ENCODE assay signal across 8 cellular contexts in genomic region chr1:64895500-64895899, GRCh38.
A peak's percentile ranks its signal among the peaks of the same experiment; 100 is the strongest.
DNase-seq lines count a peak whose midpoint lies in the region; ATAC-seq and TF ChIP-seq lines count a peak whose summit lies in the region.
"Had no signal": no experiment of that assay in that cellular context is flagged by ENCODE, and none has a peak within 500 bp of the region (broad histone marks: within the 10 kb centered on the region; RNA-seq: fewer than 3 reads in every experiment).

No MANE protein-coding gene starts in this region.

- H3K27ac ChIP-seq in KMS-11 (peak overlapping the region; percentile 20; the same call in 1 of the 2 replicates), substantia nigra (ENCODE audit: low read depth, low read length, poor library complexity, severe bottlenecking) (no peak overlapping the region), colonic mucosa (no peak overlapping the region)

- peaks cover 91% of the 10 kb centered on the region for H3K4me1 ChIP-seq in KMS-11 (ENCODE audit: low read depth, poor library complexity, severe bottlenecking)
- peaks cover 9% of the 10 kb centered on the region for H3K4me1 ChIP-seq in colonic mucosa

- peaks cover 58% of the 10 kb centered on the region; the same call in 1 of the 2 replicates for H3K79me2 ChIP-seq in KMS-11 (ENCODE audit: insufficient read depth, low read depth)

- peaks cover 63 to 94% (median 92%) of the 10 kb centered on the region in 4 donors for H3K4me1 Mint-ChIP-seq in naive thymus-derived CD8-positive, alpha-beta T cell

- DNase-seq in naive thymus-derived CD8-positive, alpha-beta T cell: no peak
- no peak for DNase-seq in substantia nigra (lab: John Stamatoyannopoulos, UW)
- no peak for DNase-seq in sciatic nerve (ENCODE audit: low spot score)
- no peak for DNase-seq in colonic mucosa
- DNase-seq: T-cell had no signal

- no peaks in the 10 kb centered on the region for H3K9me3 ChIP-seq in colonic mucosa

- POLR2A ChIA-PET in naive thymus-derived CD8-positive, alpha-beta T cell (lab: Charles Lee): no interaction called here

- H3K4me3 ChIP-seq in KMS-11 (IDR thresholded peaks at IDR 0.05; ENCODE audit: insufficient read depth, low read depth, low read length): no peak overlapping the region
- no peak overlapping the region for H3K4me3 ChIP-seq in colonic mucosa

- H3K9ac ChIP-seq in KMS-11: no peak overlapping the region
- H3K9ac ChIP-seq in colonic mucosa (ENCODE audit: low read depth in 2 of 2, low read length in 2 of 2): no peak overlapping the region

- peak; percentile 80 for ATAC-seq in GM18868 (IDR thresholded peaks at IDR 0.05; ENCODE audit: unreplicated experiment)
- ATAC-seq in HG02588 (IDR thresholded peaks at IDR 0.05; ENCODE audit: unreplicated experiment): peak; percentile 65
- peak in 1 of 2 donors; percentile 24 for ATAC-seq in naive thymus-derived CD8-positive, alpha-beta T cell
- no peak for ATAC-seq in sciatic nerve

- H2AFZ ChIP-seq in KMS-11 (ENCODE audit: low read depth): no peak overlapping the region

- intact Hi-C loops in sciatic nerve (cut with DNase I): no loop called here
- intact Hi-C loops in colonic mucosa (cut with DNase I): no loop called here

- H3K27ac Mint-ChIP-seq in naive thymus-derived CD8-positive, alpha-beta T cell: peak overlapping the region in 4 of 10 donors; percentile 12 to 38 (median 26)

- H3K4me3 Mint-ChIP-seq in naive thymus-derived CD8-positive, alpha-beta T cell: peak overlapping the region in 9 of 10 donors; percentile 16 to 64 (median 38)

- H3K4me2 ChIP-seq in KMS-11: peak overlapping the region; percentile 90

- no peak for TF ChIP-seq CTCF in KMS-11 (conservative IDR thresholded peaks at IDR 0.05; ENCODE audit: low read depth, low read length)
- no peak for TF ChIP-seq CTCF in colonic mucosa (IDR thresholded peaks at IDR 0.05)

- H3K36me3 ChIP-seq in KMS-11 (ENCODE audit: insufficient read depth) (no peaks in the 10 kb centered on the region), colonic mucosa (no peaks in the 10 kb centered on the region)

- H3K9me3 Mint-ChIP-seq in naive thymus-derived CD8-positive, alpha-beta T cell: no peaks in the 10 kb centered on the region
- H3K9me3 Mint-ChIP-seq: T-cell had no signal

- peaks cover 24% of the 10 kb centered on the region for H4K20me1 ChIP-seq in KMS-11 (ENCODE audit: insufficient read depth)

- H3K27me3 ChIP-seq in KMS-11 (ENCODE audit: insufficient read depth, low read depth) (no peaks in the 10 kb centered on the region), colonic mucosa (no peaks in the 10 kb centered on the region)

- H3K36me3 Mint-ChIP-seq in naive thymus-derived CD8-positive, alpha-beta T cell: no peaks in the 10 kb centered on the region

- no peaks in the 10 kb centered on the region for H3K27me3 Mint-ChIP-seq in naive thymus-derived CD8-positive, alpha-beta T cell
- H3K27me3 Mint-ChIP-seq: T-cell had no signal
